In the genomic region with DNA sequence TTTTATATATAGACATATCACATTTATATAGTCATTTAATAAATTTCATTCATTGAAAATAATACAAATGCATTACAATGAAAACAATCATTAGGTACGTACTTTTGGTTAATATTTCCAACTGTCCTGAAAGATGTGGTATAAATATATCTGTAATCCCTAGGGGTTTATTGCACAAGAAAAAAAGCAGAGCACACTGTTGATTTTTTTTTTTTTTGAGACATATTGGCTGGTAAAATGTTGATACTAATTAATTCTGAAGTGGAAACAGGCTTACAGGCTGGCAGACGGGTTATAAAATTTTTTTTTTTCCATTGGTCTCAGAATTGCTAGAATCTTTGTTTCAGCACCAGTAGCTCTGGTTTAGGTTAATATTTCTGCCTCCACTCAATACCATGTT, we compare ENCODE assay signal across 20 cellular contexts.
DNase-seq lines count a peak whose midpoint lies in the region; ATAC-seq, FAIRE-seq and TF ChIP-seq lines count a peak whose summit lies in the region.
"Had no signal": no experiment of that assay in that cellular context is flagged by ENCODE, and none has a peak within 500 bp of the region (broad histone marks: within the 10 kb centered on the region; RNA-seq: fewer than 3 reads in every experiment).

No MANE protein-coding gene starts in this region.

- H3K27ac Mint-ChIP-seq in HFFc6 = peak overlapping the region; percentile 97

- H3K4me3 ChIP-seq in WERI-Rb-1 (ENCODE audit: low read depth, low read length) (no peak overlapping the region), gastroesophageal sphincter (no peak overlapping the region), skeletal muscle satellite cell (ENCODE audit: low read length) (peak overlapping the region; percentile 31), kidney (ENCODE audit: low read length in 2 of 2) (no peak overlapping the region)
- H3K4me3 ChIP-seq: testis had no signal

- peaks cover 72% of the 10 kb centered on the region for H3K4me1 Mint-ChIP-seq in HFFc6 (ENCODE audit: low read depth)

- WGBS in gastroesophageal sphincter (ENCODE audit: low coverage in 1 of 2), 2 donors = 21 to 63% methylated on average over 2 of the region's 2 CpGs

- H3K9me3 ChIP-seq in WERI-Rb-1 (ENCODE audit: severe bottlenecking) (no peaks in the 10 kb centered on the region), gastroesophageal sphincter (no peaks in the 10 kb centered on the region), skeletal muscle satellite cell (replicated peaks; ENCODE audit: low read length) (no peaks in the 10 kb centered on the region), kidney (ENCODE audit: control insufficient read depth in 1 of 2, low read length in 2 of 2) (no peaks in the 10 kb centered on the region)
- H3K9me3 ChIP-seq: testis had no signal

- H3K27ac ChIP-seq in WERI-Rb-1 (peak overlapping the region; percentile 77), gastroesophageal sphincter (peak overlapping the region; percentile 29 to 73 (median 66)), kidney (ENCODE audit: low read depth in 2 of 2, low read length in 2 of 2) (no peak overlapping the region)
- H3K27ac ChIP-seq: KMS-11 had no signal

- no peak for FAIRE-seq in kidney (lab: Jason Lieb, UNC)

- peaks cover 3% of the 10 kb centered on the region; the same call in 1 of the 2 replicates for H3K9me3 Mint-ChIP-seq in HFFc6

- H3K4me3 Mint-ChIP-seq in HFFc6 = peak overlapping the region; percentile 71
- H3K4me3 Mint-ChIP-seq: nephron had no signal

- intact Hi-C loops in kidney (cut with DNase I) = no loop called here

- TF ChIP-seq POLR2A in gastroesophageal sphincter (IDR thresholded peaks at IDR 0.05) = no peak

- no peaks in the 10 kb centered on the region for H3K36me3 ChIP-seq in WERI-Rb-1
- H3K36me3 ChIP-seq in gastroesophageal sphincter = no peaks in the 10 kb centered on the region
- no peaks in the 10 kb centered on the region for H3K36me3 ChIP-seq in skeletal muscle satellite cell (ENCODE audit: insufficient read depth, low read length)
- H3K36me3 ChIP-seq in kidney (ENCODE audit: control insufficient read depth in 1 of 2, insufficient read depth in 2 of 2, low read length in 2 of 2) = no peaks in the 10 kb centered on the region

- H3K4me1 ChIP-seq in gastroesophageal sphincter (peaks cover 15 to 38% (median 19%) of the 10 kb centered on the region in 3 donors), skeletal muscle satellite cell (ENCODE audit: control insufficient read depth, insufficient read depth, low read length) (peaks cover 35% of the 10 kb centered on the region), kidney (ENCODE audit: control insufficient read depth in 1 of 2, insufficient read depth in 1 of 2, low read depth in 1 of 2, low read length in 2 of 2) (peaks cover 4 to 12% of the 10 kb centered on the region in 2 donors)

- TF ChIP-seq EP300 in gastroesophageal sphincter (IDR thresholded peaks at IDR 0.05) = no peak

- ATAC-seq in gastroesophageal sphincter (no peak), GM21529 (IDR thresholded peaks at IDR 0.05; ENCODE audit: unreplicated experiment) (no peak), HG03342 (IDR thresholded peaks at IDR 0.05; ENCODE audit: unreplicated experiment) (no peak), GM21619 (IDR thresholded peaks at IDR 0.05; ENCODE audit: unreplicated experiment) (no peak)
- ATAC-seq: HCT116 had no signal

- TF ChIP-seq CTCF in HFFc6 (IDR thresholded peaks at IDR 0.05) (no peak), WERI-Rb-1 (IDR thresholded peaks at IDR 0.05; ENCODE audit: low read depth, low read length) (no peak), gastroesophageal sphincter (IDR thresholded peaks at IDR 0.05) (no peak), kidney (IDR thresholded peaks at IDR 0.05; ENCODE audit: borderline replicate concordance, extremely low read depth, insufficient read depth) (no peak)

- H3K27me3 Mint-ChIP-seq in HFFc6 (ENCODE audit: insufficient read depth) = no peaks in the 10 kb centered on the region; the same call in 1 of the 2 replicates

- DNase-seq in HFFc6 (no peak), WERI-Rb-1 (no peak), kidney (no peak)
- DNase-seq: activated CD4-positive, alpha-beta T cell treated with anti-CD3 and anti-CD28 coated beads, Interleukin-2, amount 50 U/mL, for 1 hour; anterior cingulate cortex; DMS53; effector CD8-positive, alpha-beta T cell; glutamatergic neuron; left cardiac atrium; NCI-H1930; SHP77 treated with DMSO at 0.1 percent for 48 hours; testis had no signal

- no peaks in the 10 kb centered on the region for H3K27me3 ChIP-seq in WERI-Rb-1 (ENCODE audit: insufficient read depth, low read depth, severe bottlenecking)
- H3K27me3 ChIP-seq in gastroesophageal sphincter = no peaks in the 10 kb centered on the region
- H3K27me3 ChIP-seq in skeletal muscle satellite cell (ENCODE audit: control insufficient read depth, insufficient read depth, low read length) = no peaks in the 10 kb centered on the region
- H3K27me3 ChIP-seq: testis had no signal

- peak overlapping the region; percentile 75 for H3K4me2 ChIP-seq in skeletal muscle satellite cell (ENCODE audit: low read length)
- H3K4me2 ChIP-seq: KMS-11 had no signal

- H3K36me3 Mint-ChIP-seq in HFFc6 (ENCODE audit: low read depth) = peaks cover 12% of the 10 kb centered on the region; the same call in 1 of the 2 replicates

- H3K9ac ChIP-seq in skeletal muscle satellite cell (ENCODE audit: low read depth, low read length) = peak overlapping the region; percentile 83
- no peak overlapping the region for H3K9ac ChIP-seq in kidney (ENCODE audit: low read length in 2 of 2)
- H3K9ac ChIP-seq: KMS-11 had no signal

Comparison
In these comparisons a context has a peak if more than half of its experiments do, and no peak if none do; other contexts are left out.
1. H3K27ac ChIP-seq: peak in WERI-Rb-1 (single experiment) and gastroesophageal sphincter (4 of 4); none in kidney (0 of 2).